ENCODE assay signal across 8 cellular contexts in genomic region chr1:150628766-150629114, GRCh38. TPM values are rescaled to one million over a fixed set of nuclear protein-coding genes. Genes with fewer than 3 reads are reported as not detected.
DNase-seq lines count a peak whose midpoint lies in the region; ATAC-seq, FAIRE-seq and TF ChIP-seq lines count a peak whose summit lies in the region.

No MANE protein-coding gene starts in this region.

- no peak for TF ChIP-seq CTCF in SK-N-SH (IDR thresholded peaks at IDR 0.05)
- TF ChIP-seq CTCF in bronchial epithelial cell (IDR thresholded peaks at IDR 0.05; ENCODE audit: insufficient read depth, low read length, severe bottlenecking) = no peak
- no peak for TF ChIP-seq CTCF in lung (IDR thresholded peaks at IDR 0.05; ENCODE audit: control extremely low read depth, extremely low read depth)
- TF ChIP-seq CTCF in uterus (IDR thresholded peaks at IDR 0.05) = no peak

- H3K4me1 ChIP-seq in SK-N-SH (ENCODE audit: control insufficient read depth in 1 of 2, insufficient read depth in 2 of 2, low read depth in 1 of 2, low read length in 1 of 2) (peaks cover 14 to 16% of the 10 kb centered on the region in 2 experiments), lung (ENCODE audit: control insufficient read depth in 2 of 2, insufficient read depth in 2 of 2, low read length in 2 of 2) (peaks cover 3 to 6% of the 10 kb centered on the region in 2 donors), uterus (peaks cover 0 to 8% of the 10 kb centered on the region in 2 donors)

- H4K20me1 ChIP-seq in SK-N-SH (ENCODE audit: insufficient read depth) = no peaks in the 10 kb centered on the region

- DNase-seq in SK-N-SH = no peak
- no peak for DNase-seq in bronchial epithelial cell (ENCODE audit: low read depth)
- DNase-seq in lung (ENCODE audit: low spot score) = no peak
- DNase-seq in uterus = no peak
- no peak for DNase-seq in DMS53 treated with DMSO at 0.1 percent for 48 hours (lab: John Stamatoyannopoulos, UW; ENCODE audit: unreplicated experiment)
- DNase-seq in activated T-cell treated with anti-CD3 and anti-CD28 coated beads, Interleukin-2, amount 50 U/mL, for 1 hour = no peak
- no peak for DNase-seq in foreskin melanocyte

- H3K27me3 ChIP-seq in SK-N-SH (ENCODE audit: insufficient read depth) (no peaks in the 10 kb centered on the region), bronchial epithelial cell (ENCODE audit: control insufficient read depth, insufficient read depth, low read length) (no peaks in the 10 kb centered on the region), lung (ENCODE audit: control insufficient read depth, insufficient read depth) (no peaks in the 10 kb centered on the region), uterus (no peaks in the 10 kb centered on the region)

- peak overlapping the region; percentile 73 to 91 for H3K27ac ChIP-seq in SK-N-SH (ENCODE audit: low read depth in 2 of 2, low read length in 1 of 2)
- peak overlapping the region; percentile 68 to 93 for H3K27ac ChIP-seq in lung (ENCODE audit: low read depth in 1 of 2, low read length in 1 of 2)
- H3K27ac ChIP-seq in uterus = peak overlapping the region; percentile 99

- TF ChIP-seq POLR2A in uterus (IDR thresholded peaks at IDR 0.05) = no peak

- peak overlapping the region; percentile 83 for H3K9ac ChIP-seq in SK-N-SH

- FAIRE-seq in bronchial epithelial cell (lab: Jason Lieb, UNC) = no peak

- H3F3A ChIP-seq in SK-N-SH (replicated peaks; ENCODE audit: insufficient read depth) = peaks cover 11% of the 10 kb centered on the region

- POLR2A ChIA-PET in SK-N-SH (lab: Yijun Ruan, JAX) = interaction anchor here (1.0 to 1.7 kb wide), 8 partner anchors 9 to 113 kb away, joined by 3 to 14 read pairs (median 5); partner anchors contain the start of genes FALEC and MCL1

- CTCF ChIA-PET in SK-N-SH (lab: Yijun Ruan, JAX) = interaction anchor here (0.7 to 2.4 kb wide), 6 partner anchors 8 to 185 kb away, joined by 3 to 13 read pairs (median 4); no protein-coding TSS in a partner anchor

- H2AFZ ChIP-seq in SK-N-SH (ENCODE audit: low read depth) = no peak overlapping the region

- no peak for TF ChIP-seq RAD21 in SK-N-SH (IDR thresholded peaks at IDR 0.05; ENCODE audit: low read length)

- H3K9me3 ChIP-seq in SK-N-SH = no peaks in the 10 kb centered on the region
- no peaks in the 10 kb centered on the region for H3K9me3 ChIP-seq in lung (ENCODE audit: control insufficient read depth in 2 of 2, insufficient read depth in 1 of 2, low read length in 1 of 2)
- H3K9me3 ChIP-seq in uterus = no peaks in the 10 kb centered on the region

- ATAC-seq in SK-N-SH treated with all-trans-retinoic acid at 6 μM for 48 hours (no peak), lung (ENCODE audit: insufficient read depth, low FRiP score) (no peak)

- peak overlapping the region; percentile 80 for H3K4me2 ChIP-seq in SK-N-SH

- no peak for TF ChIP-seq EP300 in SK-N-SH (IDR thresholded peaks at IDR 0.05; ENCODE audit: borderline replicate concordance in 1 of 2, low read depth in 1 of 2, low read length in 1 of 2)

- H3K9me2 ChIP-seq in SK-N-SH = no peaks in the 10 kb centered on the region

- peak overlapping the region; percentile 84 to 86 for H3K4me3 ChIP-seq in SK-N-SH (ENCODE audit: low read depth in 2 of 2, low read length in 1 of 2)
- peak overlapping the region; percentile 52 for H3K4me3 ChIP-seq in bronchial epithelial cell (ENCODE audit: low read depth, low read length)
- peak overlapping the region; percentile 71 for H3K4me3 ChIP-seq in lung
- H3K4me3 ChIP-seq in uterus = peak overlapping the region; percentile 70 to 87

- intact Hi-C loops in uterus (cut with DNase I; ENCODE audit: low total_unique reads) = no loop called here

- H3K36me3 ChIP-seq in SK-N-SH (replicated peaks in 1 of 2; ENCODE audit: control insufficient read depth in 1 of 2, insufficient read depth in 2 of 2, low read length in 1 of 2) (peaks cover 19 to 36% of the 10 kb centered on the region in 2 experiments), bronchial epithelial cell (ENCODE audit: control insufficient read depth, insufficient read depth, low read length) (peaks cover under 1% of the 10 kb centered on the region), lung (ENCODE audit: control insufficient read depth in 2 of 2, insufficient read depth in 2 of 2, low read length in 2 of 2) (peaks cover 13 to 29% of the 10 kb centered on the region in 2 donors), uterus (no peaks in the 10 kb centered on the region)

- 2% methylated on average over 9 of the region's 9 CpGs for WGBS in SK-N-SH (ENCODE audit: low lambda C conversion rate)
- WGBS in lung, 2 donors = 1 to 3% methylated on average over 9 of the region's 9 CpGs

- H3K79me2 ChIP-seq in SK-N-SH (ENCODE audit: insufficient read depth) = peaks cover 32% of the 10 kb centered on the region

TF ChIP-seq in SK-N-SH, 30 proteins besides CTCF, POLR2A, EP300 and RAD21 (continues in another document):
- TF ChIP-seq TAF1 (IDR thresholded peaks at IDR 0.05; ENCODE audit: borderline replicate concordance, low read depth, low read length) (no peak), RCOR1 (IDR thresholded peaks at IDR 0.05; ENCODE audit: low read length) (no peak), RFX5 (IDR thresholded peaks at IDR 0.05; ENCODE audit: low read length) (no peak), PBX3 (IDR thresholded peaks at IDR 0.05) (no peak), IRF3 (IDR thresholded peaks at IDR 0.05; ENCODE audit: low read depth, low read length) (no peak), TCF12 (IDR thresholded peaks at IDR 0.05) (no peak), CHD2 (IDR thresholded peaks at IDR 0.05; ENCODE audit: low read length, partially characterized antibody) (no peak), NRF1 (IDR thresholded peaks at IDR 0.05; ENCODE audit: low read depth, low read length) (no peak), POLR2AphosphoS5 (IDR thresholded peaks at IDR 0.05; ENCODE audit: low read depth, low read length) (no peak)

TF ChIP-seq in SK-N-SH treated with all-trans-retinoic acid at 6 μM for 48 hours, 23 proteins besides CTCF, POLR2A, EP300 and RAD21:
- TF ChIP-seq CSDC2 (CRISPR knock-in tag; IDR thresholded peaks at IDR 0.05) (no peak), CSRNP3 (CRISPR knock-in tag; IDR thresholded peaks at IDR 0.05) (no peak), GLIS3 (CRISPR knock-in tag; IDR thresholded peaks at IDR 0.05) (no peak), OSR1 (CRISPR knock-in tag; IDR thresholded peaks at IDR 0.05) (no peak), ARNTL (CRISPR knock-in tag; IDR thresholded peaks at IDR 0.05; ENCODE audit: borderline replicate concordance, low read depth) (no peak), TSHZ2 (CRISPR knock-in tag; IDR thresholded peaks at IDR 0.05) (no peak), BACH2 (CRISPR knock-in tag; IDR thresholded peaks at IDR 0.05; ENCODE audit: borderline replicate concordance) (no peak)

RNA-seq across cellular contexts. Expression of gene ENSA, which starts 0.7 kb away (rescaled TPM):
- polyA plus RNA-seq in SK-N-SH (2012; rRNA removed) (47.4 and 56.3 TPM in 2 replicates), lung (100 to 1,000 TPM; 133 to 184 TPM)
- 62.5 and 74.7 TPM in 2 replicates for polyA plus RNA-seq in SK-N-SH (2012; cell fraction: cytosol; rRNA removed)
- 32.5 and 33.7 TPM in 2 replicates for polyA plus RNA-seq in SK-N-SH (2012; cell fraction: nucleus; rRNA removed)
- total RNA-seq in bronchial epithelial cell (123 and 124 TPM in 2 replicates), lung (100 to 1,000 TPM; 133 to 245 TPM), uterus (100 to 1,000 TPM; 122 to 224 (median 130) TPM)

RNA-seq across cellular contexts. Expression of gene MCL1, which starts 49.3 kb away (rescaled TPM):
- polyA plus RNA-seq in SK-N-SH (2012; rRNA removed) (110 and 131 TPM in 2 replicates), lung (100 to 1,000 TPM; 109 to 307 TPM)
- 70.8 and 82.9 TPM in 2 replicates for polyA plus RNA-seq in SK-N-SH (2012; cell fraction: cytosol; rRNA removed)
- 354 and 429 TPM in 2 replicates for polyA plus RNA-seq in SK-N-SH (2012; cell fraction: nucleus; rRNA removed)
- total RNA-seq in bronchial epithelial cell (247 and 280 TPM in 2 replicates), lung (100 to 1,000 TPM; 293 to 336 TPM), uterus (100 to 1,000 TPM; 125 to 266 (median 207) TPM)
